ENCODE assay signal across 20 cellular contexts in the genomic region with DNA sequence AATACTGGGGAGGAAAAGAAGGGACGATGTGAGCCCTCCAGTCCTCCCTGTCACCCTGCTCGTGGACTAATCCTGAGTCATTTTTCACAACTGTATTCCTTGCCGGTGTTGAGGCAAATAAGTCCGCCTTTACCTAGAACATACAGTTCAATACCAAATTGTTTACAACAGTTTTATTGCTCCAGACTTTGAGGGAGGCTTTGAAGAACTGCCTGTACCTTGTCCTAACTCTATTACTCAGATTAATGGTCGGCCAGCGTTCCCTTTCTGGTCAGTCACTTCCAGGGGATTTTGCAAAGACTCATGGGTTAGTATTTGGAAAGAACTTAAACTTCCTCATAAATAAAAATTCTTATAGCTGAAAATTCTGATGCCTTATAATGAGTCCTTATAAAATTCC.
DNase-seq lines count a peak whose midpoint lies in the region; ATAC-seq and TF ChIP-seq lines count a peak whose summit lies in the region.
"Had no signal": no experiment of that assay in that cellular context is flagged by ENCODE, and none has a peak within 500 bp of the region (broad histone marks: within the 10 kb centered on the region; RNA-seq: fewer than 3 reads in every experiment).

No MANE protein-coding gene starts in this region.

- TF ChIP-seq EP300 in sigmoid colon (IDR thresholded peaks at IDR 0.05), result peak in 3 of 4 donors; percentile 41 to 70 (median 57)

- DNase-seq in CD1c-positive myeloid dendritic cell (ENCODE audit: extremely low spot score) (peak; percentile 15), amniotic epithelial cell (ENCODE audit: low read depth) (peak; percentile 89), mucosa of descending colon (no peak), sigmoid colon (no peak), SJCRH30 (no peak), NCI-H1105 (lab: John Stamatoyannopoulos, UW) (no peak)
- DNase-seq: CD4-positive, CD25-positive, alpha-beta regulatory T cell; GF-D8; GOT3; HFFc6; MG63; NCI-H1105 treated with DMSO at 0.1 percent for 48 hours; NCI-H187 treated with DMSO at 0.1 percent for 48 hours; NCI-H2171; NCI-H446 treated with DMSO at 0.1 percent for 48 hours; NCI-H748 treated with DMSO at 0.1 percent for 48 hours; PC-9 had no signal

- H3K36me3 ChIP-seq in mucosa of descending colon (ENCODE audit: low read depth) (no peaks in the 10 kb centered on the region), sigmoid colon (no peaks in the 10 kb centered on the region), SJCRH30 (no peaks in the 10 kb centered on the region)
- H3K36me3 ChIP-seq: MG63 had no signal

- intact Hi-C loops in mucosa of descending colon (cut with DNase I, micrococcal nuclease), result no loop called here
- intact Hi-C loops in sigmoid colon (cut with DNase I), result no loop called here

- no peak for TF ChIP-seq POLR2A in sigmoid colon (IDR thresholded peaks at IDR 0.05)

- TF ChIP-seq CTCF in mucosa of descending colon (IDR thresholded peaks at IDR 0.05) (no peak), sigmoid colon (IDR thresholded peaks at IDR 0.05) (no peak)

- H3K27ac ChIP-seq in sigmoid colon (peak overlapping the region in 2 of 4 donors; percentile 45 to 77), SJCRH30 (no peak overlapping the region)
- H3K27ac ChIP-seq: KMS-11, PC-9 had no signal

- H3K4me3 ChIP-seq in mucosa of descending colon (no peak overlapping the region), sigmoid colon (no peak overlapping the region), SJCRH30 (no peak overlapping the region)
- H3K4me3 ChIP-seq: MG63, PC-9 had no signal

- H3K27me3 ChIP-seq in sigmoid colon (no peaks in the 10 kb centered on the region), SJCRH30 (no peaks in the 10 kb centered on the region)
- H3K27me3 ChIP-seq: MG63 had no signal

- 24 to 65% methylated on average over 6 of the region's 6 CpGs for WGBS in sigmoid colon, 2 donors

- ATAC-seq in mucosa of descending colon (peak; percentile 33), GM18858 (IDR thresholded peaks at IDR 0.05; ENCODE audit: unreplicated experiment) (no peak)
- ATAC-seq in activated CD4-positive, CD25-positive, alpha-beta regulatory T cell treated with anti-CD3 and anti-CD28 coated beads, Interleukin-2, amount 50 U/mL, for 24 hours, result no peak

- no peaks in the 10 kb centered on the region for H3K4me1 ChIP-seq in mucosa of descending colon (ENCODE audit: low read depth)
- H3K4me1 ChIP-seq in sigmoid colon, result peaks cover 0 to 15% (median 3%) of the 10 kb centered on the region in 4 donors
- H3K4me1 ChIP-seq in SJCRH30, result peaks cover 4% of the 10 kb centered on the region

- H3K9me3 ChIP-seq in mucosa of descending colon (no peaks in the 10 kb centered on the region), sigmoid colon (no peaks in the 10 kb centered on the region), SJCRH30 (replicated peaks) (no peaks in the 10 kb centered on the region)
- H3K9me3 ChIP-seq: MG63 had no signal

Comparison
In these comparisons a context has a peak if more than half of its experiments do, and no peak if none do; other contexts are left out.
1. DNase-seq: peak in CD1c-positive myeloid dendritic cell (single experiment) and amniotic epithelial cell (single experiment); none in mucosa of descending colon (0 of 3), sigmoid colon (single experiment), SJCRH30 (0 of 2) and NCI-H1105 (single experiment).